15 cellular contexts compared by ENCODE assay signal in genomic region chr19:10736916-10737551, GRCh38. TPM values are rescaled to one million over a fixed set of nuclear protein-coding genes. Genes with fewer than 3 reads are reported as not detected.
DNase-seq lines count a peak whose midpoint lies in the region; ATAC-seq and TF ChIP-seq lines count a peak whose summit lies in the region.
"Had no signal": no experiment of that assay in that cellular context is flagged by ENCODE, and none has a peak within 500 bp of the region (broad histone marks: within the 10 kb centered on the region; RNA-seq: fewer than 3 reads in every experiment).

No MANE protein-coding gene starts in this region.

- no peaks in the 10 kb centered on the region for H3K36me3 ChIP-seq in suprapubic skin

- H3K18ac ChIP-seq in H9 (ENCODE audit: insufficient read length, low read depth, low read length) = no peak overlapping the region

- in situ Hi-C loops in G401 (cut with HindIII; ENCODE audit: low sequenced_read_pairs) = no loop called here

- H3K27me3 Mint-ChIP-seq in CD14-positive monocyte (ENCODE audit: low read depth in 3 of 3) (peaks cover 0 to 1% (median 0%) of the 10 kb centered on the region in 3 donors), H9 (ENCODE audit: low read depth) (no peaks in the 10 kb centered on the region), natural killer cell (ENCODE audit: low read depth in 2 of 2) (no peaks in the 10 kb centered on the region)
- H3K27me3 Mint-ChIP-seq in effector memory CD8-positive, alpha-beta T cell = no peaks in the 10 kb centered on the region

- H2AFZ ChIP-seq in H9 (ENCODE audit: low read length) = no peak overlapping the region

- DNase-seq in CD14-positive monocyte (ENCODE audit: low spot score) = no peak
- no peak for DNase-seq in H9
- DNase-seq in effector memory CD8-positive, alpha-beta T cell = no peak
- no peak for DNase-seq in natural killer cell
- DNase-seq in suprapubic skin (ENCODE audit: low spot score in 2 of 2) = no peak
- DNase-seq in omental fat pad (ENCODE audit: low spot score) = no peak
- DNase-seq in G401 (ENCODE audit: low spot score) = no peak
- DNase-seq: activated gamma-delta T cell; C1 segment of cervical spinal cord; cerebellar nuclear complex; retina; stimulated activated CD4-positive, alpha-beta T cell treated with anti-CD3 and anti-CD28 coated beads, Interleukin-4, amount 100 ng/mL, for 24 hours; stimulated activated naive CD8-positive, alpha-beta T cell treated with anti-CD3 and anti-CD28 coated beads, Interleukin-15, Interleukin-2, amounts not matched to agents 100 U/mL and 50 U/mL, for 24 hours; SW 1271 had no signal

- TF ChIP-seq CTCF in CD14-positive monocyte (IDR thresholded peaks at IDR 0.05) (no peak), H9 (conservative IDR thresholded peaks at IDR 0.05) (no peak), natural killer cell (IDR thresholded peaks at IDR 0.05) (no peak), suprapubic skin (IDR thresholded peaks at IDR 0.05) (no peak), omental fat pad (IDR thresholded peaks at IDR 0.05) (no peak)

- no peaks in the 10 kb centered on the region for H3K9me3 Mint-ChIP-seq in CD14-positive monocyte
- H3K9me3 Mint-ChIP-seq in H9 = peaks cover 5 to 7% of the 10 kb centered on the region in 2 experiments; a peak in 4 of 5 replicates
- H3K9me3 Mint-ChIP-seq in effector memory CD8-positive, alpha-beta T cell = no peaks in the 10 kb centered on the region
- H3K9me3 Mint-ChIP-seq in natural killer cell = no peaks in the 10 kb centered on the region

- H4K20me1 ChIP-seq in H9 (ENCODE audit: control insufficient read depth, insufficient read depth, insufficient read length) = no peaks in the 10 kb centered on the region

- no peak overlapping the region for H2AK5ac ChIP-seq in H9 (ENCODE audit: insufficient read length, low read length)

- H3K4me1 ChIP-seq in H9 (ENCODE audit: insufficient read depth, low read length) (no peaks in the 10 kb centered on the region), suprapubic skin (peaks cover 7% of the 10 kb centered on the region)

- intact Hi-C loops in CD14-positive monocyte (cut with micrococcal nuclease) = no loop called here
- intact Hi-C loops in natural killer cell (cut with micrococcal nuclease) = no loop called here

- H3K9me3 ChIP-seq in H9 (ENCODE audit: control insufficient read depth, low read depth, low read length) = no peaks in the 10 kb centered on the region
- H3K9me3 ChIP-seq in suprapubic skin = no peaks in the 10 kb centered on the region

- H2BK20ac ChIP-seq in H9 (ENCODE audit: low read depth, low read length, poor library complexity, severe bottlenecking) = no peak overlapping the region

- H3K36me3 Mint-ChIP-seq in CD14-positive monocyte (peaks cover 12 to 32% of the 10 kb centered on the region in 2 donors), H9 (ENCODE audit: insufficient read depth in 1 of 3, low read depth in 3 of 3) (peaks cover 6 to 15% (median 11%) of the 10 kb centered on the region in 3 experiments; a peak in 6 of 7 replicates), natural killer cell (no peaks in the 10 kb centered on the region)
- peaks cover 33% of the 10 kb centered on the region for H3K36me3 Mint-ChIP-seq in effector memory CD8-positive, alpha-beta T cell (ENCODE audit: insufficient read depth)

- H3K9ac ChIP-seq in H9 (ENCODE audit: extremely low read depth, insufficient read length, low read length) = no peak overlapping the region

- no CpG with 5 or more reads among the region's 9 CpGs for WGBS in H9 (ENCODE audit: extremely low coverage, insufficient read length, low lambda C conversion rate)
- 85% methylated on average over 9 of the region's 9 CpGs for WGBS in suprapubic skin

- H3K4me3 Mint-ChIP-seq in CD14-positive monocyte (no peak overlapping the region), H9 (no peak overlapping the region), natural killer cell (no peak overlapping the region)
- no peak overlapping the region for H3K4me3 Mint-ChIP-seq in effector memory CD8-positive, alpha-beta T cell

- H3K79me2 ChIP-seq in H9 (ENCODE audit: insufficient read depth, low read length) = peaks cover 2% of the 10 kb centered on the region; the same call in 1 of the 2 replicates

- H3K4me2 ChIP-seq in H9 (ENCODE audit: insufficient read depth, insufficient read length, low read length) = no peak overlapping the region

- H3T11ph ChIP-seq in H9 (ENCODE audit: low read length) = no peak overlapping the region

- H3K79me1 ChIP-seq in H9 (ENCODE audit: insufficient read depth, low read depth, low read length, poor library complexity, severe bottlenecking) = peaks cover 5% of the 10 kb centered on the region

- H4K8ac ChIP-seq in H9 (replicated peaks; ENCODE audit: insufficient read length, low read depth, low read length) = no peak overlapping the region

- no peak overlapping the region for H3K4me3 ChIP-seq in suprapubic skin

- H3K27me3 ChIP-seq in H9 (ENCODE audit: insufficient read depth, low read length) (no peaks in the 10 kb centered on the region), suprapubic skin (no peaks in the 10 kb centered on the region)

- H3K56ac ChIP-seq in H9 (ENCODE audit: insufficient read length, low read depth, low read length) = no peak overlapping the region

- H2BK5ac ChIP-seq in H9 (ENCODE audit: insufficient read length, low read length) = no peak overlapping the region

- H3K27ac ChIP-seq in H9 (ENCODE audit: insufficient read length, low read depth, low read length) (no peak overlapping the region), suprapubic skin (no peak overlapping the region)

- H4K91ac ChIP-seq in H9 (ENCODE audit: insufficient read length, low read depth, low read length) = no peak overlapping the region

- H2BK120ac ChIP-seq in H9 (ENCODE audit: low read depth, low read length, poor library complexity, severe bottlenecking) = no peak overlapping the region

- no peak overlapping the region for H3K4ac ChIP-seq in H9 (ENCODE audit: low read depth, low read length)

- no peak for TF ChIP-seq EP300 in suprapubic skin (IDR thresholded peaks at IDR 0.05)

- H3K23ac ChIP-seq in H9 (ENCODE audit: insufficient read length, low read depth, low read length) = no peak overlapping the region

- no peak overlapping the region for H3K14ac ChIP-seq in H9 (ENCODE audit: insufficient read depth, low read length)

- H3K23me2 ChIP-seq in H9 (ENCODE audit: insufficient read length, low read depth, low read length, poor library complexity, severe bottlenecking) = no peaks in the 10 kb centered on the region

- TF ChIP-seq POLR2A in suprapubic skin (IDR thresholded peaks at IDR 0.05) = no peak

- H3K27ac Mint-ChIP-seq in CD14-positive monocyte = peak overlapping the region; percentile 43 to 91 (median 80)
- peak overlapping the region; percentile 85 to 94 (median 86) for H3K27ac Mint-ChIP-seq in H9
- H3K27ac Mint-ChIP-seq in effector memory CD8-positive, alpha-beta T cell = peak overlapping the region; percentile 77 to 90
- peak overlapping the region; percentile 74 to 83 for H3K27ac Mint-ChIP-seq in natural killer cell

- no peak overlapping the region for H2BK12ac ChIP-seq in H9 (ENCODE audit: insufficient read length, low read depth, low read length)

- peaks cover 61% of the 10 kb centered on the region for H3K4me1 Mint-ChIP-seq in CD14-positive monocyte
- H3K4me1 Mint-ChIP-seq in H9 = peaks cover 4 to 11% of the 10 kb centered on the region in 2 experiments
- H3K4me1 Mint-ChIP-seq in effector memory CD8-positive, alpha-beta T cell (ENCODE audit: low read depth in 2 of 2) = peaks cover 28 to 34% of the 10 kb centered on the region in 2 donors
- H3K4me1 Mint-ChIP-seq in natural killer cell = peaks cover 32 to 33% of the 10 kb centered on the region in 2 donors

- H2BK15ac ChIP-seq in H9 (ENCODE audit: low read depth, low read length) = no peak overlapping the region

- ATAC-seq in effector memory CD8-positive, alpha-beta T cell (replicated peaks) = no peak
- ATAC-seq in natural killer cell = no peak
- ATAC-seq in GM21528 (IDR thresholded peaks at IDR 0.05; ENCODE audit: low FRiP score, unreplicated experiment) = no peak
- no peak for ATAC-seq in omental fat pad (ENCODE audit: low FRiP score)
- ATAC-seq: stimulated activated naive CD8-positive, alpha-beta T cell treated with anti-CD3 and anti-CD28 coated beads, Interleukin-15, Interleukin-2, amounts not matched to agents 100 U/mL and 50 U/mL, for 24 hours had no signal

- H4K5ac ChIP-seq in H9 (ENCODE audit: insufficient read length, low read depth, low read length) = no peak overlapping the region

RNA-seq across cellular contexts. Expression of gene DNM2, which starts 19.2 kb away (rescaled TPM):
- polyA plus RNA-seq in CD14-positive monocyte = 10 to 100 TPM; 53.0 to 69.5 TPM
- total RNA-seq in H9 (2021) (136 and 152 TPM in 2 replicates), natural killer cell (100 to 1,000 TPM; 419 to 491 (median 428) TPM), suprapubic skin (100 to 1,000 TPM; 135 to 322 (median 173) TPM), omental fat pad (100 to 1,000 TPM in 2 of 4 donors, 10 to 100 TPM in 2; 76.5 to 135 (median 99.9) TPM)
- total RNA-seq in G401 (2014; rRNA removed; shearing (Covaris generic)) = 90.2 and 121 TPM in 2 replicates

RNA-seq across cellular contexts. Expression of gene QTRT1, which starts 35.8 kb away (rescaled TPM):
- 10 to 100 TPM in 1 of 2 donors, 1 to 10 TPM in 1; 9.9 to 12.3 TPM for polyA plus RNA-seq in CD14-positive monocyte
- total RNA-seq in H9 (2021) (63.1 and 63.6 TPM in 2 replicates), natural killer cell (10 to 100 TPM; 29.0 to 37.5 (median 29.9) TPM), suprapubic skin (10 to 100 TPM; 34.4 to 57.2 (median 40.2) TPM), omental fat pad (10 to 100 TPM; 25.0 to 40.2 (median 28.9) TPM)
- 85.4 and 93.4 TPM in 2 replicates for total RNA-seq in G401 (2014; rRNA removed; shearing (Covaris generic))
